ENCODE assay signal across 8 cellular contexts in the genomic region with DNA sequence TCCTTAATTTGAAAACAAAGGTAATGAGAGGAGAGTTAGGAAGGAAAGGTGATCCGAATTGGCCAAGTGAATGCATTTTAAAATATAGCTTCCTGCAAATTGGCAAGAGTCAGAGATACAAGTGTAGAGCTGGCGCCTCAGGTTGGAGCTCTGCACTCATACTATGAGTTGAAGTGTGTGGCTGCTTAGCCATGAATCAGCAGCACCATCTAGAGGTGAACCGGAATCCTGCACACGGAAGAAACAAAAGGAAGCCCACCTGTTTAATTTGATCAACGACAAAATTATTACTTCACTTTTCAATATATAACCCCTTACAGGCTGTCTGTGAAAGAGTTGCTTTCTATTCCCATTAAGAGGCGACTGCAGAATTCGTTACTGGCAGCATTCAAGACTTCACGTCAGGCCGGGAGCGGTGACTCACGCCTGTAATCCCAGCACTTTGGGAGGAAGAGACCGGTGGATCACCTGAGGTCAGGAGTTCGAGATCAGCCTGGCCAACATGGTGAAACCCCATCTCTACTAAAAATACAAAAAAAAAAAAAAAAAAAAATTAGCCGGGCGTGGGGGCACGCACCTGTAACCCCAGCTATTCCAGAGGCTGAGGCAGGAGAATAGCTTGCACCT.
A peak's percentile ranks its signal among the peaks of the same experiment; 100 is the strongest.
DNase-seq lines count a peak whose midpoint lies in the region; ATAC-seq and TF ChIP-seq lines count a peak whose summit lies in the region.

No MANE protein-coding gene starts in this region.

- H3K4me1 ChIP-seq in left lung: no peaks in the 10 kb centered on the region
- H3K4me1 ChIP-seq in esophagus squamous epithelium: no peaks in the 10 kb centered on the region

- H3K36me3 Mint-ChIP-seq in stimulated activated effector memory CD8-positive, alpha-beta T cell treated with anti-CD3 and anti-CD28 coated beads, Interleukin-12 subunit alpha, Interleukin-12 subunit beta, amount 100 ng/mL, for 72 hours: no peaks in the 10 kb centered on the region

- TF ChIP-seq POLR2A in esophagus squamous epithelium (IDR thresholded peaks at IDR 0.05): no peak

- WGBS in esophagus squamous epithelium, 2 donors: 50 to 52% methylated on average over 11 to 15 of the region's 16 CpGs

- no peaks in the 10 kb centered on the region for H3K4me1 Mint-ChIP-seq in stimulated activated effector memory CD8-positive, alpha-beta T cell treated with anti-CD3 and anti-CD28 coated beads, Interleukin-12 subunit alpha, Interleukin-12 subunit beta, amount 100 ng/mL, for 72 hours

- in situ Hi-C loops in T47D (cut with HindIII; ENCODE audit: low pct_unique_long_range_greater_than_20kb, low sequenced_read_pairs): no loop called here

- no peaks in the 10 kb centered on the region for H3K27me3 ChIP-seq in H7 (ENCODE audit: control insufficient read depth, insufficient read depth, low read length)
- no peaks in the 10 kb centered on the region for H3K27me3 ChIP-seq in left lung
- no peaks in the 10 kb centered on the region for H3K27me3 ChIP-seq in esophagus squamous epithelium

- no peaks in the 10 kb centered on the region for H3K9me3 ChIP-seq in left lung
- H3K9me3 ChIP-seq in esophagus squamous epithelium: no peaks in the 10 kb centered on the region

- H3K9me3 Mint-ChIP-seq in stimulated activated effector memory CD8-positive, alpha-beta T cell treated with anti-CD3 and anti-CD28 coated beads, Interleukin-12 subunit alpha, Interleukin-12 subunit beta, amount 100 ng/mL, for 72 hours: peaks cover 8% of the 10 kb centered on the region

- TF ChIP-seq CTCF in AG10803 (conservative IDR thresholded peaks at IDR 0.05; ENCODE audit: low read length): no peak; the same call in 1 of the 2 replicates
- TF ChIP-seq CTCF in left lung (IDR thresholded peaks at IDR 0.05): peak; percentile 47 to 77
- peak in 3 of 6 experiments; percentile 25 to 54 (median 41) for TF ChIP-seq CTCF in esophagus squamous epithelium (IDR thresholded peaks at IDR 0.05)

- H3K27ac Mint-ChIP-seq in stimulated activated effector memory CD8-positive, alpha-beta T cell treated with anti-CD3 and anti-CD28 coated beads, Interleukin-12 subunit alpha, Interleukin-12 subunit beta, amount 100 ng/mL, for 72 hours: no peak overlapping the region

- DNase-seq in AG10803 (ENCODE audit: low read depth) (peak; percentile 0), H7 (peak; percentile 29), NCI-H446 (lab: John Stamatoyannopoulos, UW) (peak; percentile 1 to 60), T47D (ENCODE audit: low read depth in 1 of 2, low spot score in 1 of 2) (peak; percentile 8 to 59), left lung (peak in 1 of 2 donors; percentile 25), esophagus squamous epithelium (lab: John Stamatoyannopoulos, UW) (no peak), OCI-M2 (lab: John Stamatoyannopoulos, UW; ENCODE audit: unreplicated experiment) (no peak)
- no peak for DNase-seq in stimulated activated effector memory CD8-positive, alpha-beta T cell treated with anti-CD3 and anti-CD28 coated beads, Interleukin-12 subunit alpha, Interleukin-12 subunit beta, amount 100 ng/mL, for 72 hours (ENCODE audit: low spot score in 2 of 2)

- peak; percentile 93 for ATAC-seq in left lung
- no peak for ATAC-seq in stimulated activated effector memory CD8-positive, alpha-beta T cell treated with anti-CD3 and anti-CD28 coated beads, Interleukin-12 subunit alpha, Interleukin-12 subunit beta, amount 100 ng/mL, for 72 hours

- H3K4me3 ChIP-seq in AG10803 (ENCODE audit: low read length): no peak overlapping the region
- no peak overlapping the region for H3K4me3 ChIP-seq in H7 (ENCODE audit: insufficient read depth, low read depth, low read length)
- H3K4me3 ChIP-seq in left lung: no peak overlapping the region
- H3K4me3 ChIP-seq in esophagus squamous epithelium: no peak overlapping the region

- H3K36me3 ChIP-seq in H7 (replicated peaks; ENCODE audit: control insufficient read depth, insufficient read depth, low read length) (no peaks in the 10 kb centered on the region), left lung (no peaks in the 10 kb centered on the region), esophagus squamous epithelium (no peaks in the 10 kb centered on the region)

- H3K27ac ChIP-seq in left lung (no peak overlapping the region), esophagus squamous epithelium (no peak overlapping the region)

- no peak overlapping the region for H3K4me3 Mint-ChIP-seq in stimulated activated effector memory CD8-positive, alpha-beta T cell treated with anti-CD3 and anti-CD28 coated beads, Interleukin-12 subunit alpha, Interleukin-12 subunit beta, amount 100 ng/mL, for 72 hours

- intact Hi-C loops in left lung (cut with DNase I) (no loop called here), esophagus squamous epithelium (cut with DNase I) (no loop called here)

Comparison
In these comparisons a context has a peak if more than half of its experiments do, and no peak if none do; other contexts are left out.
1. DNase-seq: peak in AG10803 (single experiment), H7 (single experiment), NCI-H446 (2 of 2) and T47D (2 of 2); none in esophagus squamous epithelium (single experiment), stimulated activated effector memory CD8-positive, alpha-beta T cell treated with anti-CD3 and anti-CD28 coated beads, Interleukin-12 subunit alpha, Interleukin-12 subunit beta, amount 100 ng/mL, for 72 hours (0 of 2) and OCI-M2 (single experiment).